1 cellular context compared by ENCODE assay signal in the genomic region with DNA sequence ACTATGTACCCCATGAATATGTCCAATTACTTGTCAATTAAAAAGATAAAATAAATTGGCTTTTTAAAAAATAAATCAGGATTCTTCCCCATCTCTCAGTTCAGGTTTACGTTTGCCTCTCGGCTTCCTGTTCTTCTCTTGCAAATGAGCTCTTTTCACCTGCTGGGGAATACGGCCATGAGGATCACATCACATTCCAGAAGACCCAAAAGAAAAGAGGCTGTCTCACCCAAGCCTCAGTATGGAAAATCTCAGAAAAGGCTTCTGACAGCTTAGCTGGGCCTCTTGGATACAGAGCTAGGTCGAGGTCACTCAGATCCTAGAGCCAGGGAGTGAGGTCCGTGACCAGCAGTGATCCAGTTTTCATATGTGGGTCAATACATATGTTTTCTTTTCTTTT.
TF ChIP-seq lines count a peak whose summit lies in the region.

No MANE protein-coding gene starts in this region.

TF ChIP-seq in H1, 55 proteins besides CTCF, POLR2A, EP300 and RAD21:
- TF ChIP-seq, protein P1, sequence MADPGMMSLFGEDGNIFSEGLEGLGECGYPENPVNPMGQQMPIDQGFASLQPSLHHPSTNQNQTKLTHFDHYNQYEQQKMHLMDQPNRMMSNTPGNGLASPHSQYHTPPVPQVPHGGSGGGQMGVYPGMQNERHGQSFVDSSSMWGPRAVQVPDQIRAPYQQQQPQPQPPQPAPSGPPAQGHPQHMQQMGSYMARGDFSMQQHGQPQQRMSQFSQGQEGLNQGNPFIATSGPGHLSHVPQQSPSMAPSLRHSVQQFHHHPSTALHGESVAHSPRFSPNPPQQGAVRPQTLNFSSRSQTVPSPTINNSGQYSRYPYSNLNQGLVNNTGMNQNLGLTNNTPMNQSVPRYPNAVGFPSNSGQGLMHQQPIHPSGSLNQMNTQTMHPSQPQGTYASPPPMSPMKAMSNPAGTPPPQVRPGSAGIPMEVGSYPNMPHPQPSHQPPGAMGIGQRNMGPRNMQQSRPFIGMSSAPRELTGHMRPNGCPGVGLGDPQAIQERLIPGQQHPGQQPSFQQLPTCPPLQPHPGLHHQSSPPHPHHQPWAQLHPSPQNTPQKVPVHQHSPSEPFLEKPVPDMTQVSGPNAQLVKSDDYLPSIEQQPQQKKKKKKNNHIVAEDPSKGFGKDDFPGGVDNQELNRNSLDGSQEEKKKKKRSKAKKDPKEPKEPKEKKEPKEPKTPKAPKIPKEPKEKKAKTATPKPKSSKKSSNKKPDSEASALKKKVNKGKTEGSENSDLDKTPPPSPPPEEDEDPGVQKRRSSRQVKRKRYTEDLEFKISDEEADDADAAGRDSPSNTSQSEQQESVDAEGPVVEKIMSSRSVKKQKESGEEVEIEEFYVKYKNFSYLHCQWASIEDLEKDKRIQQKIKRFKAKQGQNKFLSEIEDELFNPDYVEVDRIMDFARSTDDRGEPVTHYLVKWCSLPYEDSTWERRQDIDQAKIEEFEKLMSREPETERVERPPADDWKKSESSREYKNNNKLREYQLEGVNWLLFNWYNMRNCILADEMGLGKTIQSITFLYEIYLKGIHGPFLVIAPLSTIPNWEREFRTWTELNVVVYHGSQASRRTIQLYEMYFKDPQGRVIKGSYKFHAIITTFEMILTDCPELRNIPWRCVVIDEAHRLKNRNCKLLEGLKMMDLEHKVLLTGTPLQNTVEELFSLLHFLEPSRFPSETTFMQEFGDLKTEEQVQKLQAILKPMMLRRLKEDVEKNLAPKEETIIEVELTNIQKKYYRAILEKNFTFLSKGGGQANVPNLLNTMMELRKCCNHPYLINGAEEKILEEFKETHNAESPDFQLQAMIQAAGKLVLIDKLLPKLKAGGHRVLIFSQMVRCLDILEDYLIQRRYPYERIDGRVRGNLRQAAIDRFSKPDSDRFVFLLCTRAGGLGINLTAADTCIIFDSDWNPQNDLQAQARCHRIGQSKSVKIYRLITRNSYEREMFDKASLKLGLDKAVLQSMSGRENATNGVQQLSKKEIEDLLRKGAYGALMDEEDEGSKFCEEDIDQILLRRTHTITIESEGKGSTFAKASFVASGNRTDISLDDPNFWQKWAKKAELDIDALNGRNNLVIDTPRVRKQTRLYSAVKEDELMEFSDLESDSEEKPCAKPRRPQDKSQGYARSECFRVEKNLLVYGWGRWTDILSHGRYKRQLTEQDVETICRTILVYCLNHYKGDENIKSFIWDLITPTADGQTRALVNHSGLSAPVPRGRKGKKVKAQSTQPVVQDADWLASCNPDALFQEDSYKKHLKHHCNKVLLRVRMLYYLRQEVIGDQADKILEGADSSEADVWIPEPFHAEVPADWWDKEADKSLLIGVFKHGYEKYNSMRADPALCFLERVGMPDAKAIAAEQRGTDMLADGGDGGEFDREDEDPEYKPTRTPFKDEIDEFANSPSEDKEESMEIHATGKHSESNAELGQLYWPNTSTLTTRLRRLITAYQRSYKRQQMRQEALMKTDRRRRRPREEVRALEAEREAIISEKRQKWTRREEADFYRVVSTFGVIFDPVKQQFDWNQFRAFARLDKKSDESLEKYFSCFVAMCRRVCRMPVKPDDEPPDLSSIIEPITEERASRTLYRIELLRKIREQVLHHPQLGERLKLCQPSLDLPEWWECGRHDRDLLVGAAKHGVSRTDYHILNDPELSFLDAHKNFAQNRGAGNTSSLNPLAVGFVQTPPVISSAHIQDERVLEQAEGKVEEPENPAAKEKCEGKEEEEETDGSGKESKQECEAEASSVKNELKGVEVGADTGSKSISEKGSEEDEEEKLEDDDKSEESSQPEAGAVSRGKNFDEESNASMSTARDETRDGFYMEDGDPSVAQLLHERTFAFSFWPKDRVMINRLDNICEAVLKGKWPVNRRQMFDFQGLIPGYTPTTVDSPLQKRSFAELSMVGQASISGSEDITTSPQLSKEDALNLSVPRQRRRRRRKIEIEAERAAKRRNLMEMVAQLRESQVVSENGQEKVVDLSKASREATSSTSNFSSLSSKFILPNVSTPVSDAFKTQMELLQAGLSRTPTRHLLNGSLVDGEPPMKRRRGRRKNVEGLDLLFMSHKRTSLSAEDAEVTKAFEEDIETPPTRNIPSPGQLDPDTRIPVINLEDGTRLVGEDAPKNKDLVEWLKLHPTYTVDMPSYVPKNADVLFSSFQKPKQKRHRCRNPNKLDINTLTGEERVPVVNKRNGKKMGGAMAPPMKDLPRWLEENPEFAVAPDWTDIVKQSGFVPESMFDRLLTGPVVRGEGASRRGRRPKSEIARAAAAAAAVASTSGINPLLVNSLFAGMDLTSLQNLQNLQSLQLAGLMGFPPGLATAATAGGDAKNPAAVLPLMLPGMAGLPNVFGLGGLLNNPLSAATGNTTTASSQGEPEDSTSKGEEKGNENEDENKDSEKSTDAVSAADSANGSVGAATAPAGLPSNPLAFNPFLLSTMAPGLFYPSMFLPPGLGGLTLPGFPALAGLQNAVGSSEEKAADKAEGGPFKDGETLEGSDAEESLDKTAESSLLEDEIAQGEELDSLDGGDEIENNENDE (IDR thresholded peaks at IDR 0.05; ENCODE audit: insufficient replicate concordance, low read length): no peak
- TF ChIP-seq TEAD4 (IDR thresholded peaks at IDR 0.05; ENCODE audit: low read depth, low read length) (peak; percentile 74), YY1 (IDR thresholded peaks at IDR 0.05; ENCODE audit: low read depth, low read length) (peak; percentile 47; the same call in 1 of the 2 replicates), NANOG (IDR thresholded peaks at IDR 0.05; ENCODE audit: insufficient read depth, low read depth, low read length, poor library complexity, severe bottlenecking) (no peak), RBBP5 (IDR thresholded peaks at IDR 0.05; ENCODE audit: borderline replicate concordance, low read depth, low read length) (no peak)
- TF ChIP-seq, protein P2, sequence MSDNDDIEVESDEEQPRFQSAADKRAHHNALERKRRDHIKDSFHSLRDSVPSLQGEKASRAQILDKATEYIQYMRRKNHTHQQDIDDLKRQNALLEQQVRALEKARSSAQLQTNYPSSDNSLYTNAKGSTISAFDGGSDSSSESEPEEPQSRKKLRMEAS (IDR thresholded peaks at IDR 0.05): peak; percentile 46; the same call in 1 of the 2 replicates
